Comparison of ENCODE assay signal across 8 cellular contexts in the genomic region with DNA sequence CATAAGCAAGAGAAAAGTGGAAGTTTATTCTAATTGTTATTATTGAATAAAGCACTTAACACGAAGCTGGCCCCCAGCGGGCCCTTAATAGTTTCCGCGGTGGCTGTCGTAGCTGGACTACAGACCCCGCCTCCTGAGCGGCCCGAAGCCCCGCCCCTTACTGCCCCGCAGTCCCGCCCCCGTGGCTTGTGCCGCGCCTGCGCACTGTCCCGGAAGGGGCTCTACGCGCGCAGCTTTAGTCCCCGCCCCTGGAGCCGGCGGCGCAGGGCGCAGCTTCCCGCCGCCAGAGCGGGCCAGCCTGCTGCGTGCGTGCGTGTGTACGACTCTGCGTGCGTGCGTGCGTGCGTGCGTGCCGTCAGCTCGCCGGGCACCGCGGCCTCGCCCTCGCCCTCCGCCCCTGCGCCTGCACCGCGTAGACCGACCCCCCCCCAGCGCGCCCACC. TPM values are rescaled to one million over a fixed set of nuclear protein-coding genes. Genes with fewer than 3 reads are reported as not detected.
DNase-seq lines count a peak whose midpoint lies in the region; ATAC-seq and TF ChIP-seq lines count a peak whose summit lies in the region.

TSS of gene VAPB (plus strand) at position 348 of the 442 bp plus-strand sequence. CDS start 231 bp downstream, outside the sequence.

- TF ChIP-seq CTCF in RWPE1 (conservative IDR thresholded peaks at IDR 0.05; ENCODE audit: low read depth), result no peak
- no peak for TF ChIP-seq CTCF in fibroblast of lung (conservative IDR thresholded peaks at IDR 0.05 in 1 of 2, IDR thresholded peaks at IDR 0.05 in 1 of 2; ENCODE audit: low read depth in 1 of 2, low read length in 2 of 2)
- TF ChIP-seq CTCF in natural killer cell (IDR thresholded peaks at IDR 0.05), result no peak

- no peaks in the 10 kb centered on the region for H3K27me3 Mint-ChIP-seq in activated T-helper 17 cell treated with anti-CD3 and anti-CD28 coated beads, Interleukin-2, amount 50 U/mL, for 72 hours
- H3K27me3 Mint-ChIP-seq in natural killer cell (ENCODE audit: low read depth in 2 of 2), result peaks cover 19 to 30% of the 10 kb centered on the region in 2 donors

- H3K79me2 ChIP-seq in fibroblast of lung (ENCODE audit: control insufficient read depth, insufficient read depth, low read length), result peaks cover 47% of the 10 kb centered on the region

- H3K9me3 ChIP-seq in fibroblast of lung (ENCODE audit: control insufficient read depth, insufficient read depth, low read depth, low read length), result no peaks in the 10 kb centered on the region

- H3K9me3 Mint-ChIP-seq in activated T-helper 17 cell treated with anti-CD3 and anti-CD28 coated beads, Interleukin-2, amount 50 U/mL, for 72 hours, result no peaks in the 10 kb centered on the region
- H3K9me3 Mint-ChIP-seq in natural killer cell, result no peaks in the 10 kb centered on the region

- peak; percentile 99 for ATAC-seq in activated T-helper 17 cell treated with anti-CD3 and anti-CD28 coated beads, Interleukin-2, amount 50 U/mL, for 72 hours (replicated peaks)
- peak; percentile 93 to 98 (median 95) for ATAC-seq in natural killer cell

- peak; percentile 96 for DNase-seq in EH (ENCODE audit: low read depth)
- DNase-seq in GOT3 (lab: John Stamatoyannopoulos, UW), result peak; percentile 95
- peak; percentile 93 for DNase-seq in LHCN-M2 (ENCODE audit: low read depth)
- peak; percentile 99 for DNase-seq in RWPE1 (ENCODE audit: low spot score)
- DNase-seq in fibroblast of lung (ENCODE audit: low read depth in 2 of 2), result peak; percentile 92 to 96
- peak; percentile 98 for DNase-seq in natural killer cell
- peak; percentile 94 to 98 (median 95) for DNase-seq in stimulated activated naive CD4-positive, alpha-beta T cell (lab: John Stamatoyannopoulos, UW)

- peaks cover 2% of the 10 kb centered on the region for H3K36me3 ChIP-seq in fibroblast of lung (ENCODE audit: control insufficient read depth, insufficient read depth, low read length)

- peaks cover 30% of the 10 kb centered on the region for H3K4me1 Mint-ChIP-seq in activated T-helper 17 cell treated with anti-CD3 and anti-CD28 coated beads, Interleukin-2, amount 50 U/mL, for 72 hours
- peaks cover 43 to 44% of the 10 kb centered on the region in 2 donors for H3K4me1 Mint-ChIP-seq in natural killer cell

- H3K4me2 ChIP-seq in fibroblast of lung (ENCODE audit: extremely low read depth, insufficient read depth, low read length), result peak within 1 kb of the TSS; percentile 97

- H3K4me3 Mint-ChIP-seq in activated T-helper 17 cell treated with anti-CD3 and anti-CD28 coated beads, Interleukin-2, amount 50 U/mL, for 72 hours, result peak within 1 kb of the TSS; percentile 98
- peak within 1 kb of the TSS; percentile 84 for H3K4me3 Mint-ChIP-seq in natural killer cell

- H3K27ac ChIP-seq in RWPE1 (peak within 1 kb of the TSS; percentile 85), fibroblast of lung (ENCODE audit: insufficient read depth, low read length) (peak within 1 kb of the TSS; percentile 95)

- H3K27me3 ChIP-seq in fibroblast of lung (ENCODE audit: control insufficient read depth, insufficient read depth, low read length), result no peaks in the 10 kb centered on the region

- no peaks in the 10 kb centered on the region for H4K20me1 ChIP-seq in fibroblast of lung (ENCODE audit: control insufficient read depth, extremely low read depth, insufficient read depth, low read length)

- H3K4me1 ChIP-seq in fibroblast of lung (ENCODE audit: control insufficient read depth, extremely low read depth, insufficient read depth, low read length), result no peaks in the 10 kb centered on the region

- peaks cover 44% of the 10 kb centered on the region for H3K36me3 Mint-ChIP-seq in activated T-helper 17 cell treated with anti-CD3 and anti-CD28 coated beads, Interleukin-2, amount 50 U/mL, for 72 hours (ENCODE audit: low read depth)
- H3K36me3 Mint-ChIP-seq in natural killer cell, result no peaks in the 10 kb centered on the region

- peak within 1 kb of the TSS; percentile 60 to 94 (median 88) for H3K4me3 ChIP-seq in fibroblast of lung (replicated peaks in 1 of 4; ENCODE audit: control extremely low read depth in 1 of 4, insufficient read depth in 1 of 4, low read depth in 3 of 4, low read length in 4 of 4)

- intact Hi-C loops in natural killer cell (cut with micrococcal nuclease), result loop anchor here (5.0 kb wide), 1 partner anchor 82 kb away; the partner anchor contains the start of gene RAB22A

- POLR2A ChIA-PET in RWPE1 (lab: Yijun Ruan, JAX; ENCODE audit: low non-redundant PET), result interaction anchor here (0.6 to 1.5 kb wide), 10 partner anchors 11 to 1082 kb away, joined by 3 to 5 read pairs (median 4); partner anchors contain the start of gene STX16

- H3K27ac Mint-ChIP-seq in activated T-helper 17 cell treated with anti-CD3 and anti-CD28 coated beads, Interleukin-2, amount 50 U/mL, for 72 hours, result peak within 1 kb of the TSS; percentile 98
- peak within 1 kb of the TSS; percentile 90 to 96 for H3K27ac Mint-ChIP-seq in natural killer cell

- CTCF ChIA-PET in RWPE1 (lab: Yijun Ruan, JAX), result interaction anchor here (0.5 to 0.7 kb wide), 4 partner anchors 9 to 271 kb away, joined by 3 read pairs; partner anchors contain the start of gene APCDD1L

- H3K9ac ChIP-seq in fibroblast of lung (ENCODE audit: insufficient read depth, low read length), result peak within 1 kb of the TSS; percentile 97

- peak within 1 kb of the TSS; percentile 58 for H2AFZ ChIP-seq in fibroblast of lung (ENCODE audit: low read length)

RNA-seq across cellular contexts. Expression of gene VAPB, which starts in this region (rescaled TPM):
- 9.9 and 16.0 TPM in 2 replicates for total RNA-seq in LHCN-M2 (2014; rRNA removed)
- 31.0 TPM for polyA plus RNA-seq in LHCN-M2 (2012)
- total RNA-seq in activated T-helper 17 cell treated with anti-CD3 and anti-CD28 coated beads, Interleukin-2, amount 50 U/mL, for 72 hours, result 10 to 100 TPM; 43.2 to 48.2 TPM
- total RNA-seq in fibroblast of lung, result 10.8 and 13.0 TPM in 2 replicates
- 38.7 and 43.7 TPM in 2 replicates for polyA plus RNA-seq in fibroblast of lung
- polyA plus RNA-seq in fibroblast of lung (2012), result 35.3 and 39.5 TPM in 2 replicates
- 16.5 and 22.9 TPM in 2 replicates for polyA minus RNA-seq in fibroblast of lung (ENCODE audit: low replicate concordance)
- 10 to 100 TPM; 20.3 to 23.1 (median 21.3) TPM for total RNA-seq in natural killer cell

Comparison
In these comparisons a context has a peak if more than half of its experiments do, and no peak if none do; other contexts are left out.
1. Peak in every context shown above with its lines: DNase-seq, ATAC-seq, H3K4me3 ChIP-seq and H3K27ac ChIP-seq.